ENCODE assay signal across 10 cellular contexts in genomic region chr5:148011407-148012124, GRCh38. TPM values are rescaled to one million over a fixed set of nuclear protein-coding genes. Genes with fewer than 3 reads are reported as not detected.
DNase-seq lines count a peak whose midpoint lies in the region; ATAC-seq and TF ChIP-seq lines count a peak whose summit lies in the region.
"Had no signal": no experiment of that assay in that cellular context is flagged by ENCODE, and none has a peak within 500 bp of the region (broad histone marks: within the 10 kb centered on the region; RNA-seq: fewer than 3 reads in every experiment).

No MANE protein-coding gene starts in this region.

- H3K4me1 ChIP-seq in HEK293 (ENCODE audit: control insufficient read depth, insufficient read depth, low read length): 0 out of 2 replicates have a peak, but pooled peaks cover 5% of the 10 kb centered on the region
- H3K4me1 ChIP-seq in Panc1 (ENCODE audit: control insufficient read depth, insufficient read depth, low read length): no peaks in the 10 kb centered on the region

- no peaks in the 10 kb centered on the region for H3K36me3 ChIP-seq in HEK293 (ENCODE audit: control insufficient read depth in 2 of 2, insufficient read depth in 1 of 2, low read length in 2 of 2)
- no peaks in the 10 kb centered on the region; the same call in 1 of the 2 replicates for H3K36me3 ChIP-seq in Panc1 (ENCODE audit: control insufficient read depth, insufficient read depth, low read length)

- H3K27ac ChIP-seq in HEK293 (ENCODE audit: extremely low read depth, low read depth, low read length) (no peak overlapping the region), Panc1 (ENCODE audit: low read length) (no peak overlapping the region)

- in situ Hi-C loops in Panc1 (cut with HindIII; ENCODE audit: low pct_unique_long_range_greater_than_20kb, low sequenced_read_pairs): no loop called here

- H3K4me3 ChIP-seq in HEK293 (ENCODE audit: low read depth, low read length) (no peak overlapping the region), Panc1 (ENCODE audit: low read depth in 2 of 2, low read length in 2 of 2) (no peak overlapping the region), epithelial cell of esophagus (ENCODE audit: low read length) (no peak overlapping the region), skeletal muscle cell (ENCODE audit: low read depth, low read length) (no peak overlapping the region)

- POLR2A ChIA-PET in HEK293 (lab: Yijun Ruan, JAX) (interaction anchor here (1.0 kb wide), 1 partner anchor 9 kb away, joined by 4 read pairs; no protein-coding TSS in a partner anchor), Panc1 (lab: Charles Lee) (no interaction called here)

- intact Hi-C loops in Panc1 (cut with micrococcal nuclease; ENCODE audit: unreplicated experiment): no loop called here
- intact Hi-C loops in head of caudate nucleus (cut with DNase I): no loop called here

- BruUV-seq in Panc1 (replicated peaks; lab: Mats Ljungman, UMichigan): no TSS peak

- ATAC-seq in Panc1: no peak
- no peak for ATAC-seq in HG03097 (IDR thresholded peaks at IDR 0.05; ENCODE audit: low FRiP score, unreplicated experiment)
- no peak for ATAC-seq in GM18505 (IDR thresholded peaks at IDR 0.05; ENCODE audit: unreplicated experiment)
- ATAC-seq: naive thymus-derived CD4-positive, alpha-beta T cell had no signal

- H3K9me3 ChIP-seq in HEK293 (ENCODE audit: control insufficient read depth, insufficient read depth, low read depth, low read length) (no peaks in the 10 kb centered on the region), Panc1 (ENCODE audit: control insufficient read depth, insufficient read depth, low read depth, low read length) (no peaks in the 10 kb centered on the region)

- no peak for TF ChIP-seq POLR2A in GM18505 (IDR thresholded peaks at IDR 0.05; ENCODE audit: borderline replicate concordance, extremely low read depth, insufficient read depth, insufficient read length)

- TF ChIP-seq CTCF in HEK293 (tag by site-specific recombination; IDR thresholded peaks at IDR 0.05): no peak
- no peak for TF ChIP-seq CTCF in Panc1 (IDR thresholded peaks at IDR 0.05)
- no peak for TF ChIP-seq CTCF in epithelial cell of esophagus (IDR thresholded peaks at IDR 0.05; ENCODE audit: insufficient read depth, low read depth, low read length, missing control alignments)

- no peaks in the 10 kb centered on the region for H3K27me3 ChIP-seq in Panc1 (ENCODE audit: control insufficient read depth, insufficient read depth, low read length)

- DNase-seq in Panc1 (ENCODE audit: low read depth, low spot score) (peak; percentile 20), epithelial cell of esophagus (ENCODE audit: low read depth) (peak; percentile 95), skeletal muscle cell (ENCODE audit: low read depth) (peak; percentile 61), head of caudate nucleus (no peak)
- DNase-seq in activated T-cell treated with anti-CD3 and anti-CD28 coated beads, Interleukin-2, amount 50 U/mL, for 1 hour: no peak
- DNase-seq: naive thymus-derived CD4-positive, alpha-beta T cell; substantia nigra had no signal

- CTCF ChIA-PET in HEK293 (lab: Yijun Ruan, JAX): interaction anchor here (0.6 to 0.7 kb wide), 4 partner anchors 46 to 253 kb away, joined by 3 to 4 read pairs (median 3); no protein-coding TSS in a partner anchor
- CTCF ChIA-PET in Panc1 (lab: Charles Lee): no interaction called here

TF ChIP-seq in HEK293, 187 proteins besides CTCF, POLR2A, EP300 and RAD21 (continues in another document):
- TF ChIP-seq ZBTB10 (tag by site-specific recombination; IDR thresholded peaks at IDR 0.05) (no peak), SP3 (tag by site-specific recombination; IDR thresholded peaks at IDR 0.05) (0 out of 2 replicates have a peak, but pooled peaks have one; percentile 21), ZSCAN30 (tag by site-specific recombination; IDR thresholded peaks at IDR 0.05) (no peak), ZSCAN16 (tag by site-specific recombination; IDR thresholded peaks at IDR 0.05) (peak; percentile 72; the same call in 1 of the 2 replicates), ZNF37A (tag by site-specific recombination; IDR thresholded peaks at IDR 0.05) (no peak), ZNF324 (tag by site-specific recombination; IDR thresholded peaks at IDR 0.05) (0 out of 2 replicates have a peak, but pooled peaks have one; percentile 54), KLF8 (tag by site-specific recombination; IDR thresholded peaks at IDR 0.05) (peak; percentile 65), TCF7L2 (IDR thresholded peaks at IDR 0.05; ENCODE audit: borderline replicate concordance, low read depth, low read length) (0 out of 2 replicates have a peak, but pooled peaks have one; percentile 49), OSR2 (tag by site-specific recombination; IDR thresholded peaks at IDR 0.05) (peak; percentile 82), ZSCAN5A (tag by site-specific recombination; IDR thresholded peaks at IDR 0.05) (no peak), SCRT2 (tag by site-specific recombination; IDR thresholded peaks at IDR 0.05) (peak; percentile 67), ZNF629 (tag by site-specific recombination; IDR thresholded peaks at IDR 0.05) (0 out of 2 replicates have a peak, but pooled peaks have one; percentile 33), FEZF1 (tag by site-specific recombination; IDR thresholded peaks at IDR 0.05) (peak; percentile 81), INSM2 (tag by site-specific recombination; IDR thresholded peaks at IDR 0.05) (peak; percentile 41; the same call in 1 of the 2 replicates), ZBTB21 (tag by site-specific recombination; IDR thresholded peaks at IDR 0.05) (peak; percentile 50; the same call in 1 of the 2 replicates), OVOL3 (tag by site-specific recombination; IDR thresholded peaks at IDR 0.05) (peak; percentile 59; the same call in 1 of the 2 replicates), ZNF184 (tag by site-specific recombination; IDR thresholded peaks at IDR 0.05) (0 out of 2 replicates have a peak, but pooled peaks have one; percentile 13), IKZF3 (tag by site-specific recombination; IDR thresholded peaks at IDR 0.05) (no peak), ZNF366 (tag by site-specific recombination; conservative IDR thresholded peaks at IDR 0.05) (0 out of 2 replicates have a peak, but pooled peaks have one; percentile 30), GLIS1 (tag by site-specific recombination; IDR thresholded peaks at IDR 0.05) (peak; percentile 51; the same call in 1 of the 2 replicates), TRIM28 (IDR thresholded peaks at IDR 0.05; ENCODE audit: borderline replicate concordance, low read length) (peak; percentile 16; the same call in 1 of the 2 replicates)

RNA-seq across cellular contexts. Expression of gene SPINK5, which starts 52.2 kb away (rescaled TPM):
- not detected for total RNA-seq in Panc1 (2021; ENCODE audit: unreplicated experiment)
- not detected for polyA plus RNA-seq in Panc1 (2012; ENCODE audit: insufficient read length)
- total RNA-seq: naive thymus-derived CD4-positive, alpha-beta T cell had no signal
- polyA plus RNA-seq: naive thymus-derived CD4-positive, alpha-beta T cell had no signal

Comparison
In these comparisons a context has a peak if more than half of its experiments do, and no peak if none do; other contexts are left out.
1. DNase-seq: peak in Panc1 (single experiment), epithelial cell of esophagus (single experiment) and skeletal muscle cell (single experiment); none in activated T-cell treated with anti-CD3 and anti-CD28 coated beads, Interleukin-2, amount 50 U/mL, for 1 hour (single experiment) and head of caudate nucleus (0 of 42).